21 cellular contexts compared by ENCODE assay signal in genomic region chr7:101945034-101945758, GRCh38.
A peak's percentile ranks its signal among the peaks of the same experiment; 100 is the strongest.
DNase-seq lines count a peak whose midpoint lies in the region; ATAC-seq and TF ChIP-seq lines count a peak whose summit lies in the region.
"Had no signal": no experiment of that assay in that cellular context is flagged by ENCODE, and none has a peak within 500 bp of the region (broad histone marks: within the 10 kb centered on the region; RNA-seq: fewer than 3 reads in every experiment).

No MANE protein-coding gene starts in this region.

- no peak overlapping the region for H3K4me3 ChIP-seq in BLaER1 treated with 17β-estradiol and CSF1 and Interleukin-3, amounts not matched to agents 10 nM and 100 nM
- H3K4me3 ChIP-seq in OCI-LY1 (ENCODE audit: low read depth, low read length, poor library complexity, severe bottlenecking): no peak overlapping the region
- H3K4me3 ChIP-seq in heart right ventricle: no peak overlapping the region
- H3K4me3 ChIP-seq in trophoblast cell (ENCODE audit: low read depth, low read length): peak overlapping the region; percentile 31
- H3K4me3 ChIP-seq in lower lobe of right lung: no peak overlapping the region

- DNase-seq in heart right ventricle (no peak), trophoblast cell (no peak), cerebellum (ENCODE audit: low spot score) (no peak), lower lobe of right lung (no peak)
- no peak for DNase-seq in stimulated activated naive CD4-positive, alpha-beta T cell (lab: John Stamatoyannopoulos, UW)
- DNase-seq: ACHN; activated B cell treated with CpG ODN at 0.5 μM for 24 hours; activated CD4-positive, alpha-beta T cell treated with anti-CD3 and anti-CD28 coated beads, Interleukin-2, amount 50 U/mL, for 48 hours; activated gamma-delta T cell treated with Interleukin-2 at 50 U/mL for 16 hours; brain microvascular endothelial cell; dermis blood vessel endothelial cell; DMS 273 treated with DMSO at 0.1 percent for 48 hours; GOT3; hypothalamus; KBM-7; NCI-H187; NCI-H748 treated with DMSO at 0.1 percent for 48 hours; nephron progenitor cell had no signal

- H4K8ac ChIP-seq in trophoblast cell (ENCODE audit: low read depth, low read length): no peak overlapping the region

- no peak overlapping the region for H3K23ac ChIP-seq in trophoblast cell (ENCODE audit: low read length)

- H3K9me3 ChIP-seq in BLaER1 treated with 17β-estradiol and CSF1 and Interleukin-3, amounts not matched to agents 10 nM and 100 nM (replicated peaks in 1 of 11): no peaks in the 10 kb centered on the region
- H3K9me3 ChIP-seq in OCI-LY1 (ENCODE audit: low read length) (no peaks in the 10 kb centered on the region), heart right ventricle (no peaks in the 10 kb centered on the region), trophoblast cell (ENCODE audit: insufficient read depth, low read depth, low read length) (no peaks in the 10 kb centered on the region), lower lobe of right lung (no peaks in the 10 kb centered on the region)

- H3K9ac ChIP-seq in BLaER1 treated with 17β-estradiol and CSF1 and Interleukin-3, amounts not matched to agents 10 nM and 100 nM: 0 out of 22 replicates have a peak overlapping the region, but pooled peaks of 2 of the 11 experiments have one; percentile 30 to 32
- H3K9ac ChIP-seq in OCI-LY1 (ENCODE audit: low read length) (peak overlapping the region; percentile 50; the same call in 1 of the 2 replicates), trophoblast cell (ENCODE audit: low read length) (no peak overlapping the region)

- H3K79me2 ChIP-seq in OCI-LY1 (ENCODE audit: insufficient read depth, low read length): peaks cover 76% of the 10 kb centered on the region
- H3K79me2 ChIP-seq in trophoblast cell (ENCODE audit: control insufficient read depth, insufficient read depth, low read length, poor library complexity): peaks cover 10% of the 10 kb centered on the region

- H4K91ac ChIP-seq in trophoblast cell (ENCODE audit: low read depth, low read length): no peak overlapping the region

- H2AFZ ChIP-seq in OCI-LY1 (ENCODE audit: low read length) (no peak overlapping the region), trophoblast cell (ENCODE audit: insufficient read depth, low read length, poor library complexity) (no peak overlapping the region)

- H3K9me2 ChIP-seq in OCI-LY1 (ENCODE audit: low read depth, low read length): no peaks in the 10 kb centered on the region

- no peak for TF ChIP-seq CTCF in OCI-LY1 (IDR thresholded peaks at IDR 0.05; ENCODE audit: low read length)
- no peak for TF ChIP-seq CTCF in heart right ventricle (IDR thresholded peaks at IDR 0.05)
- TF ChIP-seq CTCF in lower lobe of right lung (IDR thresholded peaks at IDR 0.05): no peak

- ATAC-seq in heart right ventricle (peak in 7 of 8 donors; percentile 30 to 64 (median 54)), lower lobe of right lung (no peak), GM19328 (IDR thresholded peaks at IDR 0.05; ENCODE audit: unreplicated experiment) (no peak)

- H3K36me3 ChIP-seq in BLaER1 treated with 17β-estradiol and CSF1 and Interleukin-3, amounts not matched to agents 10 nM and 100 nM: peaks cover 0 to 22% (median 10%) of the 10 kb centered on the region in 11 experiments; a peak in 9 of 22 replicates
- H3K36me3 ChIP-seq in OCI-LY1 (ENCODE audit: insufficient read depth, low read length) (peaks cover 15% of the 10 kb centered on the region; the same call in 1 of the 2 replicates), heart right ventricle (no peaks in the 10 kb centered on the region), trophoblast cell (ENCODE audit: control insufficient read depth in 1 of 2, insufficient read depth in 2 of 2, low read length in 2 of 2) (peaks cover 0 to 3% of the 10 kb centered on the region in 2 experiments), lower lobe of right lung (no peaks in the 10 kb centered on the region)
- H3K36me3 ChIP-seq: brain microvascular endothelial cell had no signal

- H4K20me1 ChIP-seq in BLaER1 treated with 17β-estradiol and CSF1 and Interleukin-3, amounts not matched to agents 10 nM and 100 nM: peaks cover 55 to 100% (median 83%) of the 10 kb centered on the region in 11 experiments
- H4K20me1 ChIP-seq in OCI-LY1 (ENCODE audit: insufficient read depth, low read length): no peaks in the 10 kb centered on the region; the same call in 1 of the 2 replicates

- no peak overlapping the region for H2BK120ac ChIP-seq in trophoblast cell (ENCODE audit: insufficient read depth, low read length, poor library complexity)

- intact Hi-C loops in heart right ventricle (cut with DNase I): loop anchor here in 1 of 10 donors (5.0 kb wide), 1 partner anchor 63 kb away; no protein-coding TSS in a partner anchor
- intact Hi-C loops in lower lobe of right lung (cut with DNase I): no loop called here

- H3K18ac ChIP-seq in trophoblast cell (ENCODE audit: low read length): peak overlapping the region; percentile 33

- H4K12ac ChIP-seq in trophoblast cell (ENCODE audit: low read depth, low read length): no peak overlapping the region

- H2AK5ac ChIP-seq in trophoblast cell (ENCODE audit: low read length): no peak overlapping the region

- H2BK12ac ChIP-seq in trophoblast cell (ENCODE audit: low read length): no peak overlapping the region

- peaks cover 20% of the 10 kb centered on the region; the same call in 1 of the 2 replicates for H3F3A ChIP-seq in OCI-LY1 (ENCODE audit: insufficient read depth, low read length)

- H3K4me2 ChIP-seq in BLaER1 treated with 17β-estradiol and CSF1 and Interleukin-3, amounts not matched to agents 10 nM and 100 nM: peak overlapping the region; percentile 58 to 90 (median 73)
- peak overlapping the region; percentile 49; the same call in 1 of the 2 replicates for H3K4me2 ChIP-seq in OCI-LY1 (ENCODE audit: low read length)
- no peak overlapping the region for H3K4me2 ChIP-seq in trophoblast cell (ENCODE audit: low read length)

- H3K4ac ChIP-seq in trophoblast cell (ENCODE audit: low read depth, low read length): peak overlapping the region; percentile 49

- H3K27me3 ChIP-seq in BLaER1 treated with 17β-estradiol and CSF1 and Interleukin-3, amounts not matched to agents 10 nM and 100 nM: no peaks in the 10 kb centered on the region
- no peaks in the 10 kb centered on the region for H3K27me3 ChIP-seq in OCI-LY1 (ENCODE audit: insufficient read depth, low read length)
- no peaks in the 10 kb centered on the region for H3K27me3 ChIP-seq in heart right ventricle
- no peaks in the 10 kb centered on the region for H3K27me3 ChIP-seq in trophoblast cell (ENCODE audit: insufficient read depth, low read length)
- H3K27me3 ChIP-seq in lower lobe of right lung (ENCODE audit: low read depth): no peaks in the 10 kb centered on the region
- H3K27me3 ChIP-seq: brain microvascular endothelial cell had no signal

- H3K14ac ChIP-seq in trophoblast cell (ENCODE audit: low read length): no peak overlapping the region

- no peak overlapping the region for H2BK5ac ChIP-seq in trophoblast cell (ENCODE audit: low read depth, low read length, poor library complexity)

- WGBS in heart right ventricle, 2 donors: 53 to 73% methylated on average over 15 of the region's 15 CpGs
- no CpG with 5 or more reads among the region's 15 CpGs for WGBS in trophoblast cell (ENCODE audit: extremely low coverage, insufficient coverage, insufficient read length)

- peak overlapping the region in 4 of 11 experiments; percentile 25 to 55 (median 42); a peak in 5 of 22 replicates for H3K27ac ChIP-seq in BLaER1 treated with 17β-estradiol and CSF1 and Interleukin-3, amounts not matched to agents 10 nM and 100 nM
- H3K27ac ChIP-seq in OCI-LY1 (ENCODE audit: low read depth, low read length, poor library complexity, severe bottlenecking): peak overlapping the region; percentile 84
- H3K27ac ChIP-seq in heart right ventricle: peak overlapping the region in 9 of 10 donors; percentile 1 to 87 (median 65)
- H3K27ac ChIP-seq in trophoblast cell (ENCODE audit: low read depth, low read length): no peak overlapping the region
- no peak overlapping the region for H3K27ac ChIP-seq in lower lobe of right lung
- H3K27ac ChIP-seq: brain microvascular endothelial cell had no signal

- H3K4me1 ChIP-seq in BLaER1 treated with 17β-estradiol and CSF1 and Interleukin-3, amounts not matched to agents 10 nM and 100 nM: peaks cover 89 to 100% (median 97%) of the 10 kb centered on the region in 10 experiments
- H3K4me1 ChIP-seq in OCI-LY1 (ENCODE audit: insufficient read depth, low read length, severe bottlenecking) (peaks cover 92% of the 10 kb centered on the region), heart right ventricle (peaks cover 19 to 90% (median 73%) of the 10 kb centered on the region in 9 donors), trophoblast cell (ENCODE audit: control insufficient read depth in 1 of 2, insufficient read depth in 2 of 2, low read length in 2 of 2) (peaks cover 22 to 35% of the 10 kb centered on the region in 2 experiments), lower lobe of right lung (peaks cover 32% of the 10 kb centered on the region)

- H3K79me1 ChIP-seq in trophoblast cell (ENCODE audit: low read length): peaks cover 5% of the 10 kb centered on the region

Comparison
In these comparisons a context has a peak if more than half of its experiments do, and no peak if none do; other contexts are left out.
1. H3K27ac ChIP-seq: peak in OCI-LY1 (single experiment) and heart right ventricle (9 of 10); none in trophoblast cell (single experiment) and lower lobe of right lung (single experiment).
2. ATAC-seq: peak in heart right ventricle (7 of 8); none in lower lobe of right lung (0 of 2) and GM19328 (single experiment).